16 cellular contexts compared by ENCODE assay signal in genomic region chr11:79121351-79121750, GRCh38.
DNase-seq lines count a peak whose midpoint lies in the region; ATAC-seq and TF ChIP-seq lines count a peak whose summit lies in the region.
"Had no signal": no experiment of that assay in that cellular context is flagged by ENCODE, and none has a peak within 500 bp of the region (broad histone marks: within the 10 kb centered on the region; RNA-seq: fewer than 3 reads in every experiment).

No MANE protein-coding gene starts in this region.

- H3K36me3 Mint-ChIP-seq in endodermal cell (ENCODE audit: low read depth), result peaks cover 26% of the 10 kb centered on the region
- peaks cover 6% of the 10 kb centered on the region for H3K36me3 Mint-ChIP-seq in osteocyte (ENCODE audit: unreplicated experiment)

- no peaks in the 10 kb centered on the region for H3K27me3 ChIP-seq in endodermal cell (ENCODE audit: control insufficient read depth, insufficient read depth, low read length, poor library complexity, severe bottlenecking)
- H3K27me3 ChIP-seq: stomach had no signal

- H3K4me3 Mint-ChIP-seq in endodermal cell (no peak overlapping the region), osteocyte (ENCODE audit: unreplicated experiment) (no peak overlapping the region)
- H3K4me3 Mint-ChIP-seq: activated CD4-positive, alpha-beta T cell treated with anti-CD3 and anti-CD28 coated beads for 36 hours; activated T-cell treated with anti-CD3 and anti-CD28 coated beads, Interleukin-2, amount 50 U/mL, for 24 hours; T-helper 2 cell treated with Interferon-gamma antibody and Interleukin-4, amounts not matched to agents 5 μg/mL and 100 μg/mL, for 36 hours had no signal

- H3K9ac ChIP-seq in endodermal cell (ENCODE audit: extremely low read depth, low read length, poor library complexity, severe bottlenecking), result no peak overlapping the region

- H3K27me3 Mint-ChIP-seq in endodermal cell (ENCODE audit: insufficient read depth), result no peaks in the 10 kb centered on the region
- H3K27me3 Mint-ChIP-seq in osteocyte (ENCODE audit: unreplicated experiment), result no peaks in the 10 kb centered on the region
- H3K27me3 Mint-ChIP-seq: activated T-cell treated with anti-CD3 and anti-CD28 coated beads, Interleukin-2, amount 50 U/mL, for 24 hours had no signal

- no peak overlapping the region for H3K4me3 ChIP-seq in endodermal cell (ENCODE audit: low read length)
- H3K4me3 ChIP-seq: stomach had no signal

- peaks cover 10% of the 10 kb centered on the region for H3K4me1 ChIP-seq in endodermal cell (ENCODE audit: control insufficient read depth, insufficient read depth, low read length)
- H3K4me1 ChIP-seq: stomach had no signal

- H3K9me3 Mint-ChIP-seq in endodermal cell (peaks cover 13% of the 10 kb centered on the region), osteocyte (ENCODE audit: unreplicated experiment) (peaks cover 8% of the 10 kb centered on the region)

- no peak for ATAC-seq in GM19455 (IDR thresholded peaks at IDR 0.05; ENCODE audit: unreplicated experiment)
- ATAC-seq: activated CD4-positive, alpha-beta T cell treated with anti-CD3 and anti-CD28 coated beads for 36 hours had no signal

- H3K9me3 ChIP-seq in endodermal cell (ENCODE audit: control insufficient read depth, low read length), result peaks cover 10% of the 10 kb centered on the region

- WGBS in endodermal cell (ENCODE audit: insufficient coverage in 1 of 2, insufficient read length in 1 of 2), 2 experiments, result 86 to 93% methylated on average over 2 to 4 of the region's 4 CpGs

- H3K4me1 Mint-ChIP-seq in endodermal cell, result peaks cover 29% of the 10 kb centered on the region
- H3K4me1 Mint-ChIP-seq in osteocyte (ENCODE audit: unreplicated experiment), result peaks cover 14% of the 10 kb centered on the region
- H3K4me1 Mint-ChIP-seq: activated CD4-positive, alpha-beta T cell treated with anti-CD3 and anti-CD28 coated beads for 36 hours had no signal

- peak overlapping the region; percentile 74 for H3K27ac ChIP-seq in endodermal cell (ENCODE audit: low read depth, low read length)
- H3K27ac ChIP-seq: stomach had no signal

- no peaks in the 10 kb centered on the region for H3K36me3 ChIP-seq in endodermal cell (ENCODE audit: control insufficient read depth, insufficient read depth, low read length)
- H3K36me3 ChIP-seq: stomach had no signal

- H3K27ac Mint-ChIP-seq in endodermal cell, result peak overlapping the region; percentile 62
- H3K27ac Mint-ChIP-seq in osteocyte (ENCODE audit: unreplicated experiment), result peak overlapping the region; percentile 62
- H3K27ac Mint-ChIP-seq: activated CD4-positive, alpha-beta T cell treated with anti-CD3 and anti-CD28 coated beads for 36 hours; activated T-cell treated with anti-CD3 and anti-CD28 coated beads, Interleukin-2, amount 50 U/mL, for 24 hours; T-helper 2 cell treated with Interferon-gamma antibody and Interleukin-4, amounts not matched to agents 5 μg/mL and 100 μg/mL, for 36 hours had no signal

- DNase-seq in HT1080 (ENCODE audit: low read depth) (peak; percentile 21), NCI-H524 (lab: John Stamatoyannopoulos, UW) (peak; percentile 50 to 82), endodermal cell (no peak), osteocyte (ENCODE audit: extremely low spot score, unreplicated experiment) (no peak), HuH-7 (ENCODE audit: low spot score) (no peak), dermis blood vessel endothelial cell (no peak)
- DNase-seq in activated naive CD4-positive, alpha-beta T cell treated with anti-CD3 and anti-CD28 coated beads, Interleukin-2, amount 50 U/mL, for 16 hours, result no peak
- DNase-seq: activated CD4-positive, alpha-beta T cell treated with anti-CD3 and anti-CD28 coated beads for 36 hours; activated T-cell treated with anti-CD3 and anti-CD28 coated beads, Interleukin-2, amount 50 U/mL, for 24 hours; cerebellar nuclear complex; kidney; MV-4-11; stimulated activated CD4-positive, alpha-beta T cell treated with anti-CD3 and anti-CD28 coated beads, Interleukin-15, amount 100 ng/mL, for 24 hours; stomach had no signal

- TF ChIP-seq CTCF in endodermal cell (conservative IDR thresholded peaks at IDR 0.05) (no peak), osteocyte (IDR thresholded peaks at IDR 0.05) (no peak)

Comparison
In these comparisons a context has a peak if more than half of its experiments do, and no peak if none do; other contexts are left out.
1. DNase-seq: peak in HT1080 (single experiment) and NCI-H524 (2 of 2); none in endodermal cell (single experiment), osteocyte (single experiment), HuH-7 (single experiment), dermis blood vessel endothelial cell (single experiment) and activated naive CD4-positive, alpha-beta T cell treated with anti-CD3 and anti-CD28 coated beads, Interleukin-2, amount 50 U/mL, for 16 hours (single experiment).